1 cellular context compared by ENCODE assay signal in genomic region chr4:3803475-3803847, GRCh38.
TF ChIP-seq lines count a peak whose summit lies in the region.

No MANE protein-coding gene starts in this region.

TF ChIP-seq in HepG2, 621 proteins besides CTCF, POLR2A, EP300 and RAD21 (continued from another document and continues in another):
- no peak for TF ChIP-seq AKNA (CRISPR knock-in tag; IDR thresholded peaks at IDR 0.05; ENCODE audit: borderline replicate concordance)
- no peak for TF ChIP-seq MLLT10 (CRISPR knock-in tag; IDR thresholded peaks at IDR 0.05)
- no peak for TF ChIP-seq GTF3A (CRISPR knock-in tag; conservative IDR thresholded peaks at IDR 0.05)
- TF ChIP-seq NFYB (CRISPR knock-in tag; IDR thresholded peaks at IDR 0.05) = no peak
- TF ChIP-seq ZNF766 (CRISPR knock-in tag; IDR thresholded peaks at IDR 0.05; ENCODE audit: borderline replicate concordance) = no peak
- TF ChIP-seq, protein P1, sequence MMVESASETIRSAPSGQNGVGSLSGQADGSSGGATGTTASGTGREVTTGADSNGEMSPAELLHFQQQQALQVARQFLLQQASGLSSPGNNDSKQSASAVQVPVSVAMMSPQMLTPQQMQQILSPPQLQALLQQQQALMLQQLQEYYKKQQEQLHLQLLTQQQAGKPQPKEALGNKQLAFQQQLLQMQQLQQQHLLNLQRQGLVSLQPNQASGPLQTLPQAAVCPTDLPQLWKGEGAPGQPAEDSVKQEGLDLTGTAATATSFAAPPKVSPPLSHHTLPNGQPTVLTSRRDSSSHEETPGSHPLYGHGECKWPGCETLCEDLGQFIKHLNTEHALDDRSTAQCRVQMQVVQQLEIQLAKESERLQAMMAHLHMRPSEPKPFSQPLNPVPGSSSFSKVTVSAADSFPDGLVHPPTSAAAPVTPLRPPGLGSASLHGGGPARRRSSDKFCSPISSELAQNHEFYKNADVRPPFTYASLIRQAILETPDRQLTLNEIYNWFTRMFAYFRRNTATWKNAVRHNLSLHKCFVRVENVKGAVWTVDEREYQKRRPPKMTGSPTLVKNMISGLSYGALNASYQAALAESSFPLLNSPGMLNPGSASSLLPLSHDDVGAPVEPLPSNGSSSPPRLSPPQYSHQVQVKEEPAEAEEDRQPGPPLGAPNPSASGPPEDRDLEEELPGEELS (CRISPR knock-in tag; IDR thresholded peaks at IDR 0.05) = no peak
- TF ChIP-seq ZFP36L1 (CRISPR knock-in tag; IDR thresholded peaks at IDR 0.05) = no peak
- TF ChIP-seq FOXA3 (CRISPR knock-in tag; IDR thresholded peaks at IDR 0.05) = 0 out of 2 replicates have a peak, but pooled peaks have one; percentile 14
- TF ChIP-seq, protein P2, sequence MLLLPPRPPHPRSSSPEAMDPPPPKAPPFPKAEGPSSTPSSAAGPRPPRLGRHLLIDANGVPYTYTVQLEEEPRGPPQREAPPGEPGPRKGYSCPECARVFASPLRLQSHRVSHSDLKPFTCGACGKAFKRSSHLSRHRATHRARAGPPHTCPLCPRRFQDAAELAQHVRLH (CRISPR knock-in tag; IDR thresholded peaks at IDR 0.05; ENCODE audit: borderline replicate concordance, low read depth) = no peak; the same call in 1 of the 2 replicates
- TF ChIP-seq ZNF350 (CRISPR knock-in tag; IDR thresholded peaks at IDR 0.05; ENCODE audit: borderline replicate concordance, low read depth) = 0 out of 2 replicates have a peak, but pooled peaks have one; percentile 38
- no peak for TF ChIP-seq GATA4 (IDR thresholded peaks at IDR 0.05; ENCODE audit: borderline replicate concordance, low read depth)
- TF ChIP-seq ZNF335 (CRISPR knock-in tag; IDR thresholded peaks at IDR 0.05) = no peak; the same call in 1 of the 2 replicates
- TF ChIP-seq HNF4G (IDR thresholded peaks at IDR 0.05; ENCODE audit: borderline replicate concordance, low read depth, low read length) = no peak
- TF ChIP-seq HNF4G (CRISPR knock-in tag; IDR thresholded peaks at IDR 0.05; ENCODE audit: borderline replicate concordance, low read depth) = no peak
- TF ChIP-seq, protein P3, sequence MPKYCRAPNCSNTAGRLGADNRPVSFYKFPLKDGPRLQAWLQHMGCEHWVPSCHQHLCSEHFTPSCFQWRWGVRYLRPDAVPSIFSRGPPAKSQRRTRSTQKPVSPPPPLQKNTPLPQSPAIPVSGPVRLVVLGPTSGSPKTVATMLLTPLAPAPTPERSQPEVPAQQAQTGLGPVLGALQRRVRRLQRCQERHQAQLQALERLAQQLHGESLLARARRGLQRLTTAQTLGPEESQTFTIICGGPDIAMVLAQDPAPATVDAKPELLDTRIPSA (CRISPR knock-in tag; IDR thresholded peaks at IDR 0.05; ENCODE audit: borderline replicate concordance) = no peak
- no peak for TF ChIP-seq ZNF576 (CRISPR knock-in tag; IDR thresholded peaks at IDR 0.05)
- TF ChIP-seq ZNF777 (CRISPR knock-in tag; IDR thresholded peaks at IDR 0.05) = peak; percentile 88
- TF ChIP-seq, protein P4, sequence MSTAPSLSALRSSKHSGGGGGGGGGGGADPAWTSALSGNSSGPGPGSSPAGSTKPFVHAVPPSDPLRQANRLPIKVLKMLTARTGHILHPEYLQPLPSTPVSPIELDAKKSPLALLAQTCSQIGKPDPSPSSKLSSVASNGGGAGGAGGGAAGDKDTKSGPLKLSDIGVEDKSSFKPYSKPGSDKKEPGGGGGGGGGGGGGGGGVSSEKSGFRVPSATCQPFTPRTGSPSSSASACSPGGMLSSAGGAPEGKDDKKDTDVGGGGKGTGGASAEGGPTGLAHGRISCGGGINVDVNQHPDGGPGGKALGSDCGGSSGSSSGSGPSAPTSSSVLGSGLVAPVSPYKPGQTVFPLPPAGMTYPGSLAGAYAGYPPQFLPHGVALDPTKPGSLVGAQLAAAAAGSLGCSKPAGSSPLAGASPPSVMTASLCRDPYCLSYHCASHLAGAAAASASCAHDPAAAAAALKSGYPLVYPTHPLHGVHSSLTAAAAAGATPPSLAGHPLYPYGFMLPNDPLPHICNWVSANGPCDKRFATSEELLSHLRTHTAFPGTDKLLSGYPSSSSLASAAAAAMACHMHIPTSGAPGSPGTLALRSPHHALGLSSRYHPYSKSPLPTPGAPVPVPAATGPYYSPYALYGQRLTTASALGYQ (CRISPR knock-in tag; IDR thresholded peaks at IDR 0.05) = no peak
- no peak for TF ChIP-seq CC2D1A (CRISPR knock-in tag; IDR thresholded peaks at IDR 0.05)
- TF ChIP-seq POLR2G (IDR thresholded peaks at IDR 0.05; ENCODE audit: low read depth, low read length) = no peak
- TF ChIP-seq ZNF431 (CRISPR knock-in tag; IDR thresholded peaks at IDR 0.05; ENCODE audit: borderline replicate concordance, low read depth) = no peak
- TF ChIP-seq ZNF552 (CRISPR knock-in tag; IDR thresholded peaks at IDR 0.05; ENCODE audit: borderline replicate concordance) = 0 out of 2 replicates have a peak, but pooled peaks have one; percentile 56
- no peak for TF ChIP-seq TFAP4 (IDR thresholded peaks at IDR 0.05; ENCODE audit: borderline replicate concordance, low read depth)
- no peak for TF ChIP-seq KDM5B (CRISPR knock-in tag; IDR thresholded peaks at IDR 0.05; ENCODE audit: borderline replicate concordance)
- TF ChIP-seq, protein P5, sequence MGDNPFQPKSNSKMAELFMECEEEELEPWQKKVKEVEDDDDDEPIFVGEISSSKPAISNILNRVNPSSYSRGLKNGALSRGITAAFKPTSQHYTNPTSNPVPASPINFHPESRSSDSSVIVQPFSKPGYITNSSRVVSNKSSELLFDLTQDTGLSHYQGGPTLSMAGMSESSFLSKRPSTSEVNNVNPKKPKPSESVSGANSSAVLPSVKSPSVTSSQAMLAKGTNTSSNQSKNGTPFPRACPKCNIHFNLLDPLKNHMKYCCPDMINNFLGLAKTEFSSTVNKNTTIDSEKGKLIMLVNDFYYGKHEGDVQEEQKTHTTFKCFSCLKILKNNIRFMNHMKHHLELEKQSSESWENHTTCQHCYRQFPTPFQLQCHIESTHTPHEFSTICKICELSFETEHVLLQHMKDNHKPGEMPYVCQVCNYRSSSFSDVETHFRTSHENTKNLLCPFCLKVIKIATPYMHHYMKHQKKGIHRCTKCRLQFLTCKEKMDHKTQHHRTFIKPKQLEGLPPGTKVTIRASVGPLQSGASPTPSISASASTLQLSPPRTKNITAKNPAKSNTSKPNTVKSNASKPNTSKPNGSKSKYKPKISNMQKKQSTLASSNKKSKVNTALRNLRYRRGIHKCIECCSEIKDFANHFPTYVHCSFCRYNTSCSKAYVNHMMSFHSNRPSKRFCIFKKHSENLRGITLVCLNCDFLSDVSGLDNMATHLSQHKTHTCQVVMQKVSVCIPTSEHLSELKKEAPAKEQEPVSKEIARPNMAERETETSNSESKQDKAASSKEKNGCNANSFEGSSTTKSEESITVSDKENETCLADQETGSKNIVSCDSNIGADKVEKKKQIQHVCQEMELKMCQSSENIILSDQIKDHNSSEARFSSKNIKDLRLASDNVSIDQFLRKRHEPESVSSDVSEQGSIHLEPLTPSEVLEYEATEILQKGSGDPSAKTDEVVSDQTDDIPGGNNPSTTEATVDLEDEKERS (CRISPR knock-in tag; IDR thresholded peaks at IDR 0.05) = no peak
- no peak; the same call in 1 of the 2 replicates for TF ChIP-seq RXRB (CRISPR knock-in tag; IDR thresholded peaks at IDR 0.05; ENCODE audit: borderline replicate concordance)
- no peak for TF ChIP-seq BHLHE40 (IDR thresholded peaks at IDR 0.05; ENCODE audit: low read length)
- 0 out of 2 replicates have a peak, but pooled peaks have one; percentile 33 for TF ChIP-seq ZFP91 (CRISPR knock-in tag; IDR thresholded peaks at IDR 0.05; ENCODE audit: borderline replicate concordance)
- TF ChIP-seq GABPA (IDR thresholded peaks at IDR 0.05; ENCODE audit: low read depth, low read length) = no peak
- no peak for TF ChIP-seq GABPA (CRISPR knock-in tag; IDR thresholded peaks at IDR 0.05; ENCODE audit: low read depth)
- TF ChIP-seq ZNF784 (CRISPR knock-in tag; IDR thresholded peaks at IDR 0.05; ENCODE audit: borderline replicate concordance) = no peak
- peak; percentile 44; the same call in 1 of the 2 replicates for TF ChIP-seq GFI1 (CRISPR knock-in tag; IDR thresholded peaks at IDR 0.05; ENCODE audit: borderline replicate concordance)
- TF ChIP-seq TAF1 (CRISPR knock-in tag; IDR thresholded peaks at IDR 0.05) = peak; percentile 44; the same call in 1 of the 2 replicates
- 0 out of 2 replicates have a peak, but pooled peaks have one; percentile 12 for TF ChIP-seq IRF9 (CRISPR knock-in tag; IDR thresholded peaks at IDR 0.05; ENCODE audit: borderline replicate concordance)
- peak; percentile 51; the same call in 1 of the 2 replicates for TF ChIP-seq NCOA2 (CRISPR knock-in tag; IDR thresholded peaks at IDR 0.05)
- TF ChIP-seq, protein P6, sequence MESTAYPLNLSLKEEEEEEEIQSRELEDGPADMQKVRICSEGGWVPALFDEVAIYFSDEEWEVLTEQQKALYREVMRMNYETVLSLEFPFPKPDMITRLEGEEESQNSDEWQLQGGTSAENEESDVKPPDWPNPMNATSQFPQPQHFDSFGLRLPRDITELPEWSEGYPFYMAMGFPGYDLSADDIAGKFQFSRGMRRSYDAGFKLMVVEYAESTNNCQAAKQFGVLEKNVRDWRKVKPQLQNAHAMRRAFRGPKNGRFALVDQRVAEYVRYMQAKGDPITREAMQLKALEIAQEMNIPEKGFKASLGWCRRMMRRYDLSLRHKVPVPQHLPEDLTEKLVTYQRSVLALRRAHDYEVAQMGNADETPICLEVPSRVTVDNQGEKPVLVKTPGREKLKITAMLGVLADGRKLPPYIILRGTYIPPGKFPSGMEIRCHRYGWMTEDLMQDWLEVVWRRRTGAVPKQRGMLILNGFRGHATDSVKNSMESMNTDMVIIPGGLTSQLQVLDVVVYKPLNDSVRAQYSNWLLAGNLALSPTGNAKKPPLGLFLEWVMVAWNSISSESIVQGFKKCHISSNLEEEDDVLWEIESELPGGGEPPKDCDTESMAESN (CRISPR knock-in tag; conservative IDR thresholded peaks at IDR 0.05) = peak; percentile 27
- TF ChIP-seq ISL2 (CRISPR knock-in tag; IDR thresholded peaks at IDR 0.05) = no peak
- peak; percentile 30; the same call in 1 of the 2 replicates for TF ChIP-seq CREM (IDR thresholded peaks at IDR 0.05)
- TF ChIP-seq CREM (CRISPR knock-in tag; IDR thresholded peaks at IDR 0.05) = no peak
- no peak for TF ChIP-seq STAT5B (CRISPR knock-in tag; IDR thresholded peaks at IDR 0.05)
- TF ChIP-seq ZNF619 (CRISPR knock-in tag; IDR thresholded peaks at IDR 0.05) = no peak
- no peak for TF ChIP-seq MTF2 (CRISPR knock-in tag; IDR thresholded peaks at IDR 0.05; ENCODE audit: borderline replicate concordance)
